Comparison of ENCODE assay signal across 9 cellular contexts in the genomic region with DNA sequence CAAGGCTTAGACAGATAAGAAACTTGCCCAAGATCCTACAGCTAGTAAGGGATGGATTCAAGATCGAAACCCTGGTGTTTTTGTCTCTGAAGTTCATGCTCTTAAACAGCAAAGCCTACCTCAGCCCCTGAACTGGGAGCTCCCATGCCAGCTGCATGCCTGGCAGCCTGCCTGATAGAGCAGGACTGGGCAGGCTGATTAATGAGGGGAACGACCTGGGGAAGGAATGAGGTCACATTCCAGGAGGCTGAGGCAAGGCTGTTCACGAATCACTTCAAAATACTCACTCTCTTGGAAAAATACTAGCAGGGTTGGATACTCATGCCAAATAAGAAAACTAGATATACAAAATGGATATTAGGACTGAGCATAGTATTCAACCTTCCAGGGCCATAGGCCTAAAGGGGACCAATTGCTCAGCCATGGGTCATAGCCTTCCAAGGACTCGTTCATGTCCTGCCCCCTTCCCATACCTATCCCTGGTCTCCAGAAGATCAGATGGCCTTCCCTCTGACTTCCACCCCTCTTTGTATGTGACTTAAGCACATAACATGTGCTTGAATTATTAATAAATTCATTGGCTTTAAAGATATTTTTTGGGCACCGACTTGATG. TPM values are rescaled to one million over a fixed set of nuclear protein-coding genes. Genes with fewer than 3 reads are reported as not detected.
DNase-seq lines count a peak whose midpoint lies in the region; ATAC-seq, FAIRE-seq and TF ChIP-seq lines count a peak whose summit lies in the region.
"Had no signal": no experiment of that assay in that cellular context is flagged by ENCODE, and none has a peak within 500 bp of the region (broad histone marks: within the 10 kb centered on the region; RNA-seq: fewer than 3 reads in every experiment).

No MANE protein-coding gene starts in this region.

- H3K36me3 ChIP-seq in tibial nerve, result no peaks in the 10 kb centered on the region

- H3K4me3 ChIP-seq in tibial nerve, result no peak overlapping the region

- peaks cover 20% of the 10 kb centered on the region for H3K4me1 Mint-ChIP-seq in progenitor cell of endocrine pancreas (ENCODE audit: low read depth)

- peaks cover 3% of the 10 kb centered on the region for H3K27me3 Mint-ChIP-seq in progenitor cell of endocrine pancreas

- WGBS in tibial nerve, 2 donors, result 29 to 35% methylated on average over 5 of the region's 5 CpGs

- H3K27ac ChIP-seq in tibial nerve, result peak overlapping the region in 2 of 4 donors; percentile 3 to 11

- H3K36me3 Mint-ChIP-seq in progenitor cell of endocrine pancreas (ENCODE audit: insufficient read depth), result no peaks in the 10 kb centered on the region

- TF ChIP-seq EP300 in tibial nerve (IDR thresholded peaks at IDR 0.05), result peak in 1 of 2 donors; percentile 24

- no peak for TF ChIP-seq POLR2A in tibial nerve (IDR thresholded peaks at IDR 0.05)

- no peak overlapping the region for H3K4me3 Mint-ChIP-seq in progenitor cell of endocrine pancreas (ENCODE audit: low read depth)

- H3K9me3 Mint-ChIP-seq in progenitor cell of endocrine pancreas (ENCODE audit: low read depth), result peaks cover 4% of the 10 kb centered on the region

- no peaks in the 10 kb centered on the region for H3K9me3 ChIP-seq in tibial nerve

- peaks cover 0 to 29% (median 7%) of the 10 kb centered on the region in 4 donors for H3K4me1 ChIP-seq in tibial nerve

- ATAC-seq in GM18868 (IDR thresholded peaks at IDR 0.05; ENCODE audit: unreplicated experiment) (no peak), GM21576 (IDR thresholded peaks at IDR 0.05; ENCODE audit: unreplicated experiment) (no peak)

- peak; percentile 97 for FAIRE-seq in RCC 7860 (lab: Jason Lieb, UNC)

- H3K27ac Mint-ChIP-seq in progenitor cell of endocrine pancreas, result peak overlapping the region; percentile 66

- DNase-seq in Daoy (ENCODE audit: low read depth) (peak; percentile 96), RCC 7860 (ENCODE audit: low spot score) (peak; percentile 90), fibroblast of peridontal ligament (ENCODE audit: extremely low read depth) (peak; percentile 91), progenitor cell of endocrine pancreas (ENCODE audit: low spot score, unreplicated experiment) (peak; percentile 12), tibial nerve (ENCODE audit: low spot score in 2 of 2) (no peak), NCI-H2107 treated with DMSO at 0.1 percent for 48 hours (lab: John Stamatoyannopoulos, UW; ENCODE audit: unreplicated experiment) (no peak)
- DNase-seq: NCI-H1436 treated with DMSO at 0.1 percent for 48 hours had no signal

- no peaks in the 10 kb centered on the region for H3K27me3 ChIP-seq in tibial nerve

- no peak for TF ChIP-seq CTCF in progenitor cell of endocrine pancreas (IDR thresholded peaks at IDR 0.05; ENCODE audit: unreplicated experiment)
- no peak for TF ChIP-seq CTCF in tibial nerve (IDR thresholded peaks at IDR 0.05)

RNA-seq across cellular contexts. Expression of a gene that starts 15.6 kb away (rescaled TPM):
- 0.06 TPM in 1 of 2 replicates, not detected in the other for total RNA-seq in Daoy (2014; rRNA removed; shearing (Covaris generic))
- total RNA-seq in progenitor cell of endocrine pancreas, result 22.7 and 22.8 TPM in 2 replicates
- total RNA-seq in tibial nerve, result 10 to 100 TPM in 1 of 4 donors, 1 to 10 TPM in 3; 5.3 to 11.6 (median 7.9) TPM

RNA-seq across cellular contexts. Expression of a gene that starts 46.1 kb away (rescaled TPM):
- total RNA-seq in Daoy (2014; rRNA removed; shearing (Covaris generic)), result 30.2 and 34.3 TPM in 2 replicates
- total RNA-seq in progenitor cell of endocrine pancreas (26.8 and 32.0 TPM in 2 replicates), tibial nerve (10 to 100 TPM; 17.1 to 32.2 (median 29.0) TPM)

Comparison
In these comparisons a context has a peak if more than half of its experiments do, and no peak if none do; other contexts are left out.
1. DNase-seq: peak in Daoy (single experiment), RCC 7860 (single experiment), fibroblast of peridontal ligament (single experiment) and progenitor cell of endocrine pancreas (single experiment); none in tibial nerve (0 of 2) and NCI-H2107 treated with DMSO at 0.1 percent for 48 hours (single experiment).